ENCODE assay signal across 1 cellular context in genomic region chr11:73307323-73308002, GRCh38.
A peak's percentile ranks its signal among the peaks of the same experiment; 100 is the strongest.
TF ChIP-seq lines count a peak whose summit lies in the region.

No MANE protein-coding gene starts in this region.

TF ChIP-seq in HepG2, 621 proteins besides CTCF, POLR2A, EP300 and RAD21 (continued from another document):
- no peak for TF ChIP-seq ATF6 (CRISPR knock-in tag; conservative IDR thresholded peaks at IDR 0.05)
- TF ChIP-seq, protein P1, sequence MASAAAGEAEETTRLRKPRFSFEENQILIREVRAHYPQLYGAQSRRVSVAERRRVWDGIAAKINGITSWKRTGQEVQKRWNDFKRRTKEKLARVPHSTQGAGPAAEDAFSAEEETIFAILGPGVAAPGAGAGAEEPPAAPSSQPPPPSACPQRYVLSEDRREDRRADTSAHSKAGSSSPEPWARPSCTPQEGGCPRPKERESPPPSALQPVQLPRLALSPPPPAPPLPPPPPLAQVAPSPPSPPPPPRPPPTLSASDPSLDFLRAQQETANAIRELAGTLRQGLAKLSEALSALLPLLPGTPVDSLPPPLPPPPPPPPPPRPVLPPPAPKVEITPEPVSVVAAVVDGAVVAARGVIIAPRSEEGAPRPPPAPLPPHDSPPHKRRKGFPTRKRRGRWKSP (CRISPR knock-in tag; IDR thresholded peaks at IDR 0.05) = no peak
- TF ChIP-seq E2F1 (CRISPR knock-in tag; IDR thresholded peaks at IDR 0.05) = no peak
- TF ChIP-seq GFI1 (CRISPR knock-in tag; IDR thresholded peaks at IDR 0.05; ENCODE audit: borderline replicate concordance) = no peak
- no peak for TF ChIP-seq GPN1 (CRISPR knock-in tag; IDR thresholded peaks at IDR 0.05; ENCODE audit: borderline replicate concordance)
- no peak for TF ChIP-seq ZSCAN22 (CRISPR knock-in tag; IDR thresholded peaks at IDR 0.05)
- no peak for TF ChIP-seq DNMT1 (CRISPR knock-in tag; IDR thresholded peaks at IDR 0.05)
- TF ChIP-seq TOE1 (CRISPR knock-in tag; IDR thresholded peaks at IDR 0.05) = no peak
- TF ChIP-seq SOX6 (IDR thresholded peaks at IDR 0.05) = no peak
- TF ChIP-seq SOX6 (CRISPR knock-in tag; IDR thresholded peaks at IDR 0.05) = peak; percentile 58
- peak; percentile 81 for TF ChIP-seq HDAC1 (CRISPR knock-in tag; IDR thresholded peaks at IDR 0.05)
- TF ChIP-seq ZNF333 (CRISPR knock-in tag; IDR thresholded peaks at IDR 0.05; ENCODE audit: borderline replicate concordance) = no peak; the same call in 1 of the 2 replicates
- TF ChIP-seq HMG20B (CRISPR knock-in tag; conservative IDR thresholded peaks at IDR 0.05) = no peak
- TF ChIP-seq, protein P2, sequence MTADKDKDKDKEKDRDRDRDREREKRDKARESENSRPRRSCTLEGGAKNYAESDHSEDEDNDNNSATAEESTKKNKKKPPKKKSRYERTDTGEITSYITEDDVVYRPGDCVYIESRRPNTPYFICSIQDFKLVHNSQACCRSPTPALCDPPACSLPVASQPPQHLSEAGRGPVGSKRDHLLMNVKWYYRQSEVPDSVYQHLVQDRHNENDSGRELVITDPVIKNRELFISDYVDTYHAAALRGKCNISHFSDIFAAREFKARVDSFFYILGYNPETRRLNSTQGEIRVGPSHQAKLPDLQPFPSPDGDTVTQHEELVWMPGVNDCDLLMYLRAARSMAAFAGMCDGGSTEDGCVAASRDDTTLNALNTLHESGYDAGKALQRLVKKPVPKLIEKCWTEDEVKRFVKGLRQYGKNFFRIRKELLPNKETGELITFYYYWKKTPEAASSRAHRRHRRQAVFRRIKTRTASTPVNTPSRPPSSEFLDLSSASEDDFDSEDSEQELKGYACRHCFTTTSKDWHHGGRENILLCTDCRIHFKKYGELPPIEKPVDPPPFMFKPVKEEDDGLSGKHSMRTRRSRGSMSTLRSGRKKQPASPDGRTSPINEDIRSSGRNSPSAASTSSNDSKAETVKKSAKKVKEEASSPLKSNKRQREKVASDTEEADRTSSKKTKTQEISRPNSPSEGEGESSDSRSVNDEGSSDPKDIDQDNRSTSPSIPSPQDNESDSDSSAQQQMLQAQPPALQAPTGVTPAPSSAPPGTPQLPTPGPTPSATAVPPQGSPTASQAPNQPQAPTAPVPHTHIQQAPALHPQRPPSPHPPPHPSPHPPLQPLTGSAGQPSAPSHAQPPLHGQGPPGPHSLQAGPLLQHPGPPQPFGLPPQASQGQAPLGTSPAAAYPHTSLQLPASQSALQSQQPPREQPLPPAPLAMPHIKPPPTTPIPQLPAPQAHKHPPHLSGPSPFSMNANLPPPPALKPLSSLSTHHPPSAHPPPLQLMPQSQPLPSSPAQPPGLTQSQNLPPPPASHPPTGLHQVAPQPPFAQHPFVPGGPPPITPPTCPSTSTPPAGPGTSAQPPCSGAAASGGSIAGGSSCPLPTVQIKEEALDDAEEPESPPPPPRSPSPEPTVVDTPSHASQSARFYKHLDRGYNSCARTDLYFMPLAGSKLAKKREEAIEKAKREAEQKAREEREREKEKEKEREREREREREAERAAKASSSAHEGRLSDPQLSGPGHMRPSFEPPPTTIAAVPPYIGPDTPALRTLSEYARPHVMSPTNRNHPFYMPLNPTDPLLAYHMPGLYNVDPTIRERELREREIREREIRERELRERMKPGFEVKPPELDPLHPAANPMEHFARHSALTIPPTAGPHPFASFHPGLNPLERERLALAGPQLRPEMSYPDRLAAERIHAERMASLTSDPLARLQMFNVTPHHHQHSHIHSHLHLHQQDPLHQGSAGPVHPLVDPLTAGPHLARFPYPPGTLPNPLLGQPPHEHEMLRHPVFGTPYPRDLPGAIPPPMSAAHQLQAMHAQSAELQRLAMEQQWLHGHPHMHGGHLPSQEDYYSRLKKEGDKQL (CRISPR knock-in tag; IDR thresholded peaks at IDR 0.05; ENCODE audit: low read depth) = no peak
- no peak for TF ChIP-seq FOXO1 (CRISPR knock-in tag; IDR thresholded peaks at IDR 0.05)
